Comparison of ENCODE assay signal across 11 cellular contexts in the genomic region with DNA sequence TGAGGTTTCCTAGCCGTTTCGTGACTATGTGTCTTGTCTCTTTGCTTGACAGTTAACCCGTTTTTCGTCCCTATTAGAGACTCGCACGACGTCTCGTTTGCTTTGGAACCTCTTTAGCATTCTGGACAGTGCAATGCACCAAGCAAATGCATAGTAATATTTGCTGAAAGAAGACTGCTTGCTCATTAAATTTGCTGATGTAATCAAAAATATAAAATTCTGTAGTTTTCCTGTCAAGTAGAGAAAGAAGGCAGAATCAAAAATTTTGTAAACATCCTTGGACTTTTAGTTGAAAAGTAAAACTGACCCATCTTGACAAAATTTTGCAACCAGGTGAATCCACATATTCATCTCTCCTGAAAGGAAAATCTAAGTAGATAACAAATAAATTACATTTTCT.
DNase-seq lines count a peak whose midpoint lies in the region; ATAC-seq and TF ChIP-seq lines count a peak whose summit lies in the region.
"Had no signal": no experiment of that assay in that cellular context is flagged by ENCODE, and none has a peak within 500 bp of the region (broad histone marks: within the 10 kb centered on the region; RNA-seq: fewer than 3 reads in every experiment).

No MANE protein-coding gene starts in this region.

- RAD21 ChIA-PET in HCT116 (lab: Charles Lee; ENCODE audit: low non-redundant PET in 1 of 2, low total read pairs in 2 of 2, uncharacterized antibody in 2 of 2, unreplicated experiment in 2 of 2) = no interaction called here

- no TSS peak for BruUV-seq in HCT116 (replicated peaks; lab: Mats Ljungman, UMichigan)

- no peak overlapping the region for H3K27ac ChIP-seq in HCT116 (ENCODE audit: low read depth, low read length)
- peak overlapping the region; percentile 72 for H3K27ac ChIP-seq in RWPE2 (ENCODE audit: poor library complexity, severe bottlenecking)
- H3K27ac ChIP-seq in foreskin keratinocyte = peak overlapping the region; percentile 80
- no peak overlapping the region for H3K27ac ChIP-seq in osteoblast (ENCODE audit: low read depth, low read length)
- H3K27ac ChIP-seq: HL-60 had no signal

- no peaks in the 10 kb centered on the region for H4K20me1 ChIP-seq in HCT116 (ENCODE audit: insufficient read depth)
- no peaks in the 10 kb centered on the region for H4K20me1 ChIP-seq in osteoblast (ENCODE audit: insufficient read depth, low read length)

- TF ChIP-seq CTCF in HCT116 (IDR thresholded peaks at IDR 0.05 in 2 of 3, conservative IDR thresholded peaks at IDR 0.05 in 1 of 3; ENCODE audit: borderline replicate concordance in 1 of 3, insufficient read depth in 1 of 3, low read depth in 2 of 3, low read length in 2 of 3) = no peak
- TF ChIP-seq CTCF in RWPE2 (IDR thresholded peaks at IDR 0.05; ENCODE audit: poor library complexity, severe bottlenecking) = no peak
- no peak for TF ChIP-seq CTCF in foreskin keratinocyte (conservative IDR thresholded peaks at IDR 0.05)
- no peak for TF ChIP-seq CTCF in osteoblast (IDR thresholded peaks at IDR 0.05; ENCODE audit: extremely low read depth, low read depth, low read length)

- TF ChIP-seq POLR2A in HCT116 (IDR thresholded peaks at IDR 0.05; ENCODE audit: borderline replicate concordance, extremely low read depth, insufficient read depth, insufficient read length) = no peak

- CTCF ChIA-PET in HCT116 (lab: Charles Lee) = no interaction called here

- H3K27me3 ChIP-seq in HCT116 (ENCODE audit: insufficient read depth, low read length) = no peaks in the 10 kb centered on the region
- H3K27me3 ChIP-seq in RWPE2 (ENCODE audit: insufficient read depth, poor library complexity, severe bottlenecking) = no peaks in the 10 kb centered on the region
- no peaks in the 10 kb centered on the region for H3K27me3 ChIP-seq in foreskin keratinocyte
- no peaks in the 10 kb centered on the region for H3K27me3 ChIP-seq in osteoblast (ENCODE audit: insufficient read depth, low read length)

- H3K9me3 ChIP-seq in HCT116 (ENCODE audit: control insufficient read depth in 1 of 2, insufficient read depth in 1 of 2, low read depth in 1 of 2, low read length in 2 of 2) (no peaks in the 10 kb centered on the region), RWPE2 (ENCODE audit: severe bottlenecking) (no peaks in the 10 kb centered on the region), osteoblast (ENCODE audit: low read depth, low read length) (no peaks in the 10 kb centered on the region)

- no peak for DNase-seq in HCT116 (ENCODE audit: low read depth, low spot score)
- DNase-seq in RWPE2 (ENCODE audit: low spot score) = no peak
- DNase-seq in foreskin keratinocyte = no peak
- no peak for DNase-seq in osteoblast (ENCODE audit: insufficient read length, low spot score, missing footprints)
- no peak for DNase-seq in UCSD-AML1 (lab: John Stamatoyannopoulos, UW; ENCODE audit: unreplicated experiment)
- DNase-seq in NOMO-1 (lab: John Stamatoyannopoulos, UW; ENCODE audit: unreplicated experiment in 2 of 2) = no peak
- no peak for DNase-seq in NCI-H187 (lab: John Stamatoyannopoulos, UW)
- DNase-seq: Calu3; CD4-positive, alpha-beta T cell; DMS 273 treated with DMSO at 0.1 percent for 48 hours had no signal

- TF ChIP-seq RAD21 in HCT116 (IDR thresholded peaks at IDR 0.05; ENCODE audit: low read depth) = no peak

- ATAC-seq in HCT116 (no peak), RWPE2 (ENCODE audit: low read depth) (no peak), foreskin keratinocyte (no peak)

- no peak overlapping the region for H3K9ac ChIP-seq in HCT116 (ENCODE audit: low read length)

- H3K36me3 ChIP-seq in HCT116 (ENCODE audit: control insufficient read depth in 1 of 2, insufficient read depth in 2 of 2, low read length in 2 of 2) = no peaks in the 10 kb centered on the region
- no peaks in the 10 kb centered on the region for H3K36me3 ChIP-seq in RWPE2 (ENCODE audit: low read depth)
- H3K36me3 ChIP-seq in osteoblast (ENCODE audit: insufficient read depth, low read length) = no peaks in the 10 kb centered on the region

- POLR2A ChIA-PET in HCT116 (lab: Charles Lee) = interaction anchor here (1.1 kb wide), 1 partner anchor 27 kb away, joined by 3 read pairs; no protein-coding TSS in a partner anchor

- no peaks in the 10 kb centered on the region for H3K79me2 ChIP-seq in HCT116 (ENCODE audit: insufficient read depth, low read length)
- no peaks in the 10 kb centered on the region for H3K79me2 ChIP-seq in osteoblast (ENCODE audit: insufficient read depth, low read length)

- H3K4me2 ChIP-seq in HCT116 (ENCODE audit: low read length) (peak overlapping the region; percentile 62; the same call in 1 of the 2 replicates), osteoblast (ENCODE audit: insufficient read depth, low read length) (peak overlapping the region; percentile 37)

- H3K9me2 ChIP-seq in HCT116 (ENCODE audit: insufficient read depth) = no peaks in the 10 kb centered on the region

- peaks cover 17 to 34% of the 10 kb centered on the region in 2 experiments for H3K4me1 ChIP-seq in HCT116 (ENCODE audit: control insufficient read depth in 1 of 2, insufficient read depth in 2 of 2, low read length in 2 of 2)
- H3K4me1 ChIP-seq in RWPE2 (ENCODE audit: insufficient read depth, poor library complexity, severe bottlenecking) = peaks cover 28% of the 10 kb centered on the region
- H3K4me1 ChIP-seq in foreskin keratinocyte = peaks cover 21% of the 10 kb centered on the region
- H3K4me1 ChIP-seq in osteoblast (ENCODE audit: insufficient read depth, low read length) = peaks cover 12% of the 10 kb centered on the region

- intact Hi-C loops in HCT116 (cut with micrococcal nuclease) = no loop called here

- H2AFZ ChIP-seq in HCT116 (ENCODE audit: low read depth, low read length, poor library complexity, severe bottlenecking) (peak overlapping the region; percentile 44), osteoblast (ENCODE audit: low read length) (no peak overlapping the region)

- H3K4me3 ChIP-seq in HCT116 (replicated peaks in 1 of 2; ENCODE audit: low read depth in 1 of 2, low read length in 2 of 2) = no peak overlapping the region
- no peak overlapping the region for H3K4me3 ChIP-seq in RWPE2 (ENCODE audit: severe bottlenecking)
- H3K4me3 ChIP-seq in osteoblast (ENCODE audit: insufficient read depth, low read length) = no peak overlapping the region

TF ChIP-seq in HCT116, 20 proteins besides CTCF, POLR2A, EP300 and RAD21:
- TF ChIP-seq YY1 (IDR thresholded peaks at IDR 0.05; ENCODE audit: extremely low read depth, insufficient replicate concordance, low read depth, low read length) = no peak
- TF ChIP-seq EZH2 (IDR thresholded peaks at IDR 0.05) = no peak
- TF ChIP-seq, protein P1, sequence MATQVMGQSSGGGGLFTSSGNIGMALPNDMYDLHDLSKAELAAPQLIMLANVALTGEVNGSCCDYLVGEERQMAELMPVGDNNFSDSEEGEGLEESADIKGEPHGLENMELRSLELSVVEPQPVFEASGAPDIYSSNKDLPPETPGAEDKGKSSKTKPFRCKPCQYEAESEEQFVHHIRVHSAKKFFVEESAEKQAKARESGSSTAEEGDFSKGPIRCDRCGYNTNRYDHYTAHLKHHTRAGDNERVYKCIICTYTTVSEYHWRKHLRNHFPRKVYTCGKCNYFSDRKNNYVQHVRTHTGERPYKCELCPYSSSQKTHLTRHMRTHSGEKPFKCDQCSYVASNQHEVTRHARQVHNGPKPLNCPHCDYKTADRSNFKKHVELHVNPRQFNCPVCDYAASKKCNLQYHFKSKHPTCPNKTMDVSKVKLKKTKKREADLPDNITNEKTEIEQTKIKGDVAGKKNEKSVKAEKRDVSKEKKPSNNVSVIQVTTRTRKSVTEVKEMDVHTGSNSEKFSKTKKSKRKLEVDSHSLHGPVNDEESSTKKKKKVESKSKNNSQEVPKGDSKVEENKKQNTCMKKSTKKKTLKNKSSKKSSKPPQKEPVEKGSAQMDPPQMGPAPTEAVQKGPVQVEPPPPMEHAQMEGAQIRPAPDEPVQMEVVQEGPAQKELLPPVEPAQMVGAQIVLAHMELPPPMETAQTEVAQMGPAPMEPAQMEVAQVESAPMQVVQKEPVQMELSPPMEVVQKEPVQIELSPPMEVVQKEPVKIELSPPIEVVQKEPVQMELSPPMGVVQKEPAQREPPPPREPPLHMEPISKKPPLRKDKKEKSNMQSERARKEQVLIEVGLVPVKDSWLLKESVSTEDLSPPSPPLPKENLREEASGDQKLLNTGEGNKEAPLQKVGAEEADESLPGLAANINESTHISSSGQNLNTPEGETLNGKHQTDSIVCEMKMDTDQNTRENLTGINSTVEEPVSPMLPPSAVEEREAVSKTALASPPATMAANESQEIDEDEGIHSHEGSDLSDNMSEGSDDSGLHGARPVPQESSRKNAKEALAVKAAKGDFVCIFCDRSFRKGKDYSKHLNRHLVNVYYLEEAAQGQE (IDR thresholded peaks at IDR 0.05; ENCODE audit: low read depth) = no peak
- TF ChIP-seq FOSL1 (IDR thresholded peaks at IDR 0.05; ENCODE audit: low read depth) = no peak
- TF ChIP-seq EGR1 (IDR thresholded peaks at IDR 0.05; ENCODE audit: low read depth) = no peak
- TF ChIP-seq TCF7L2 (IDR thresholded peaks at IDR 0.05; ENCODE audit: borderline replicate concordance, extremely low read depth, insufficient read depth, insufficient read length) = no peak
- TF ChIP-seq, protein P2, sequence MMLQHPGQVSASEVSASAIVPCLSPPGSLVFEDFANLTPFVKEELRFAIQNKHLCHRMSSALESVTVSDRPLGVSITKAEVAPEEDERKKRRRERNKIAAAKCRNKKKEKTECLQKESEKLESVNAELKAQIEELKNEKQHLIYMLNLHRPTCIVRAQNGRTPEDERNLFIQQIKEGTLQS (IDR thresholded peaks at IDR 0.05) = no peak
- TF ChIP-seq SIN3A (IDR thresholded peaks at IDR 0.05; ENCODE audit: low read depth) = no peak
- no peak for TF ChIP-seq ELF1 (IDR thresholded peaks at IDR 0.05; ENCODE audit: borderline replicate concordance, low read depth)
- TF ChIP-seq JUND (IDR thresholded peaks at IDR 0.05) = no peak
- TF ChIP-seq ZNF274 (IDR thresholded peaks at IDR 0.05; ENCODE audit: low read depth, low read length) = no peak
- TF ChIP-seq SP1 (IDR thresholded peaks at IDR 0.05; ENCODE audit: low read depth) = no peak
- no peak for TF ChIP-seq ZFX (IDR thresholded peaks at IDR 0.05)
- TF ChIP-seq CBX3 (IDR thresholded peaks at IDR 0.05; ENCODE audit: low read depth) = no peak

Comparison
In these comparisons a context has a peak if more than half of its experiments do, and no peak if none do; other contexts are left out.
1. H3K27ac ChIP-seq: peak in RWPE2 (single experiment) and foreskin keratinocyte (single experiment); none in HCT116 (single experiment) and osteoblast (single experiment).